In the genomic region with DNA sequence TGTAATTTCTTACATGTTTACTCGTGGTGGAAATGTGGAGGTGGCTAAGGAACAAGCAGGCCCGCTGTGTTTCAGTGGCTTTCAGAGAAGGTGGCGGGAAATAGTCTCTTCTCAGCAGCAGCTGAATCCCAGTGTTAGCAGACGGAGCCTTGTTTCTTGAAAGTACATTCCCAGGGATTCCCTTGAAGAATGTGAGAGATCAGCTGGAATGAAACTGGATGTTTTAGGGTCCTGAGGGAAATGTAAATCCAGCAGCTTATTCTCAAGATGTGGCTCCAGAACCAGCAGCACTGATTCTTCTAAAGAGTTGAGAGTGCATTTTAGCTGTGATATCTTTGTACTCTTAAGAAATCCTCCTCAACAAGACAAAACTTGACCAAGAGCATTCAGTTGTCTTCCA, we compare ENCODE assay signal across 18 cellular contexts.
"Had no signal": no experiment of that assay in that cellular context is flagged by ENCODE, and none has a peak within 500 bp of the region (broad histone marks: within the 10 kb centered on the region; RNA-seq: fewer than 3 reads in every experiment).

No MANE protein-coding gene starts in this region.

- H3K79me2 ChIP-seq: hepatocyte had no signal

- FAIRE-seq: astrocyte, bronchial epithelial cell, kidney had no signal

- H3K27ac ChIP-seq: hepatocyte, left ventricle myocardium inferior, psoas muscle, SJSA1 had no signal

- H3K9me3 ChIP-seq: psoas muscle, SJSA1 had no signal

- DNase-seq: activated CD4-positive, alpha-beta T cell treated with anti-CD3 and anti-CD28 coated beads, Interleukin-2, amount 50 U/mL, for 1 hour; activated CD4-positive, CD25-positive, alpha-beta regulatory T cell; activated CD8-positive, alpha-beta memory T cell treated with anti-CD3 and anti-CD28 coated beads for 24 hours; activated naive CD4-positive, alpha-beta T cell treated with Interleukin-2 at 50 U/mL for 16 hours; erythroblast; kidney; left ventricle myocardium inferior; natural killer cell; psoas muscle; stimulated activated CD4-positive, alpha-beta T cell treated with anti-CD3 and anti-CD28 coated beads, Interleukin-12 subunit alpha, Interleukin-12 subunit beta, amount 100 ng/mL, for 4 hours; stimulated activated CD4-positive, alpha-beta T cell treated with anti-CD3 and anti-CD28 coated beads, Interleukin-2, amount 100 ng/mL, for 24 hours had no signal

- H3K4me3 ChIP-seq: hepatocyte, left ventricle myocardium inferior, psoas muscle, SJSA1, tibial nerve had no signal

- H3K27me3 ChIP-seq: hepatocyte, SJSA1, tibial nerve had no signal

- ATAC-seq: natural killer cell, psoas muscle, sciatic nerve had no signal

- H3K4me1 ChIP-seq: psoas muscle had no signal

- H3K4me3 Mint-ChIP-seq: natural killer cell; T-helper 2 cell treated with Interferon-gamma antibody and Interleukin-4, amounts not matched to agents 5 μg/mL and 100 μg/mL, for 36 hours had no signal

- H3K4me2 ChIP-seq: hepatocyte had no signal

- H2AFZ ChIP-seq: hepatocyte had no signal

- H3K36me3 ChIP-seq: left ventricle myocardium inferior, SJSA1, tibial nerve had no signal

- H3K27ac Mint-ChIP-seq: T-helper 2 cell treated with Interferon-gamma antibody and Interleukin-4, amounts not matched to agents 5 μg/mL and 100 μg/mL, for 36 hours had no signal
